Comparison of ENCODE assay signal across 18 cellular contexts in the genomic region with DNA sequence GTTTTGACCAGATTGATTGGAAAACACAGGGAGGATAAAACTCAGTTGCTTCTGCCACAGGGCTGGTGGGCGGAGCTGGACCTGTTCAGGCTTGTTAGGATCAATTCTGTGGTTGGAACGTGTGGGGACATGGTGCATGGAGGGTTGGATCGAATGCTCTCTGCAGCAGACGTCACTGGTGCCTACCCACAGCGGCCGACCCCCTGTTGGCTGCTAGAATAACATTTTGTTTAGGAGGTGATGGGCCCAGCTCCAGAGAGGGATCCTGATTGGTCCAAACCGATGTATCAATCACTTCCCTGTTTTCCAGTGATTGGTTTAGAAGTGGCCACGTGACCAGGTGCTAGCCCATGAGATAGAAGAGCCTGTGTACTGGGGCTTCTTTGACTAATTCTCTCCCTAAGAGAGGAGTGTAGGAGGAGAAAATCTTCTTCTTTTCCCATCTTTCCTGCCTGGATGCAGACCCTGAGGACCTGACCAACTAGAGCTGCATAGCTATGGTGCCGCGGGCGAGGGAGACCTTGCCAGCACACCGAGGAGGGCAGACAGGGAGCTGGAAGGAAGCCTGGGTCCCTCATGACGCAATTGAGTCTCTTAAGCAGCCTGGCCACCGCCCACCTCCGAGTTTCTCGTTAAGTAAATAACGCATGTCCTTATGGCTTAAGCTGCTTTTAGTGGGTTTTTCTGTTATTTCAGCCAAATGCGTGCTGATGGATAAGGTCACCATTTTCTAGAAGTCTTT. TPM values are rescaled to one million over a fixed set of nuclear protein-coding genes. Genes with fewer than 3 reads are reported as not detected.
DNase-seq lines count a peak whose midpoint lies in the region; ATAC-seq lines count a peak whose summit lies in the region.
"Had no signal": no experiment of that assay in that cellular context is flagged by ENCODE, and none has a peak within 500 bp of the region (broad histone marks: within the 10 kb centered on the region; RNA-seq: fewer than 3 reads in every experiment).

No MANE protein-coding gene starts in this region.

- in situ Hi-C loops in SK-MEL-5 (cut with HindIII; ENCODE audit: low pct_unique_long_range_greater_than_20kb, low sequenced_read_pairs), result no loop called here

- DNase-seq in NCI-H2029 (lab: John Stamatoyannopoulos, UW), result peak; percentile 10
- no peak for DNase-seq in NCI-H2029 treated with DMSO at 0.1 percent for 48 hours (lab: John Stamatoyannopoulos, UW)
- peak; percentile 43 for DNase-seq in SK-MEL-5 (ENCODE audit: low read depth, low spot score)
- peak; percentile 80 for DNase-seq in mesenteric fat pad (ENCODE audit: low spot score)
- no peak for DNase-seq in dermis blood vessel endothelial cell
- DNase-seq: activated CD4-positive, alpha-beta T cell treated with anti-CD3 and anti-CD28 coated beads, Interleukin-2, amount 50 U/mL, for 48 hours; activated T-cell treated with anti-CD3 and anti-CD28 coated beads, Interleukin-2, amount 50 U/mL, for 24 hours; body of pancreas; mammary epithelial cell; NCI-H187; SIG-M5; stimulated activated naive CD4-positive, alpha-beta T cell treated with Interleukin-2 at 50 U/mL for 16 hours; upper lobe of left lung had no signal

- ATAC-seq in HG02759 (IDR thresholded peaks at IDR 0.05; ENCODE audit: unreplicated experiment) (peak; percentile 56), HG02938 (IDR thresholded peaks at IDR 0.05; ENCODE audit: unreplicated experiment) (no peak), GM18873 (IDR thresholded peaks at IDR 0.05; ENCODE audit: low FRiP score, unreplicated experiment) (no peak)
- ATAC-seq: body of pancreas; natural killer cell treated with Interleukin-12 subunit alpha and Interleukin-12 subunit beta and Interleukin-15 and Interleukin-18, amount 100 ng/mL, for 72 hours had no signal

RNA-seq across cellular contexts. Expression of a gene that starts 42.5 kb away (rescaled TPM):
- 6.1 and 6.8 TPM in 2 replicates for total RNA-seq in SK-MEL-5 (2014; rRNA removed; shearing (Covaris generic))
- polyA plus RNA-seq in SK-MEL-5 (2015; cell fraction: cytosol; rRNA removed), result 3.4 and 4.3 TPM in 2 replicates
- polyA plus RNA-seq in SK-MEL-5 (2015; cell fraction: nucleus; rRNA removed), result 3.3 and 5.2 TPM in 2 replicates
- total RNA-seq in mesenteric fat pad (0.32 TPM), dermis blood vessel endothelial cell (under 0.01 and 0.17 TPM in 2 replicates)
- total RNA-seq: epithelial cell of proximal tubule; natural killer cell treated with Interleukin-12 subunit alpha and Interleukin-12 subunit beta and Interleukin-15 and Interleukin-18, amount 100 ng/mL, for 72 hours had no signal

Comparison
In these comparisons a context has a peak if more than half of its experiments do, and no peak if none do; other contexts are left out.
1. DNase-seq: peak in NCI-H2029 (single experiment), SK-MEL-5 (single experiment) and mesenteric fat pad (single experiment); none in NCI-H2029 treated with DMSO at 0.1 percent for 48 hours (single experiment) and dermis blood vessel endothelial cell (single experiment).